Comparison of ENCODE assay signal across 9 cellular contexts in genomic region chr1:150970818-150971582, GRCh38. TPM values are rescaled to one million over a fixed set of nuclear protein-coding genes. Genes with fewer than 3 reads are reported as not detected.
DNase-seq lines count a peak whose midpoint lies in the region; ATAC-seq and TF ChIP-seq lines count a peak whose summit lies in the region.
"Had no signal": no experiment of that assay in that cellular context is flagged by ENCODE, and none has a peak within 500 bp of the region (broad histone marks: within the 10 kb centered on the region; RNA-seq: fewer than 3 reads in every experiment).

No MANE protein-coding gene starts in this region.

- H3K4me1 ChIP-seq in BLaER1 (peaks cover 43% of the 10 kb centered on the region), PC-9 (replicated peaks; ENCODE audit: insufficient read depth) (peaks cover 33% of the 10 kb centered on the region), esophagus (ENCODE audit: control insufficient read depth in 2 of 2, insufficient read depth in 2 of 2, low read length in 1 of 2) (peaks cover 17 to 20% of the 10 kb centered on the region in 2 donors)

- WGBS in esophagus, 2 donors: 52 to 66% methylated on average over 11 of the region's 11 CpGs

- intact Hi-C loops in PC-9 (cut with micrococcal nuclease; ENCODE audit: unreplicated experiment): loop anchor here (1.0 to 10.0 kb wide), 3 partner anchors 11 to 716 kb away; partner anchors contain the start of genes ANXA9, CA14 and ENSA

- no peaks in the 10 kb centered on the region for H3K27me3 Mint-ChIP-seq in natural killer cell treated with Interleukin-12 subunit alpha and Interleukin-12 subunit beta and Interleukin-15 and Interleukin-18, amount 100 ng/mL, for 72 hours

- TF ChIP-seq CTCF in PC-9 (conservative IDR thresholded peaks at IDR 0.05): no peak

- BruUV-seq in PC-9 (replicated peaks; lab: Mats Ljungman, UMichigan): no TSS peak

- H3K79me2 ChIP-seq in PC-9 (ENCODE audit: low read depth): peaks cover 48% of the 10 kb centered on the region

- CTCF ChIA-PET in PC-9 (lab: Charles Lee): no interaction called here

- H3K27me3 ChIP-seq in BLaER1 (no peaks in the 10 kb centered on the region), PC-9 (ENCODE audit: insufficient read depth, low read depth) (no peaks in the 10 kb centered on the region), esophagus (ENCODE audit: control insufficient read depth in 1 of 2, insufficient read depth in 2 of 2, low read length in 2 of 2) (no peaks in the 10 kb centered on the region)

- no peaks in the 10 kb centered on the region for H3K9me2 ChIP-seq in PC-9 (ENCODE audit: insufficient read depth)

- peaks cover 13% of the 10 kb centered on the region for H3F3A ChIP-seq in PC-9 (ENCODE audit: insufficient read depth, low read depth)

- H3K27ac ChIP-seq in BLaER1 (no peak overlapping the region), PC-9 (no peak overlapping the region), esophagus (ENCODE audit: low read depth in 2 of 2, low read length in 1 of 2) (peak overlapping the region; percentile 63 to 64)
- H3K27ac ChIP-seq: epithelial cell of prostate had no signal

- H3K4me3 ChIP-seq in BLaER1: no peak overlapping the region
- H3K4me3 ChIP-seq in PC-9: no peak overlapping the region
- H3K4me3 ChIP-seq in esophagus (ENCODE audit: low read depth in 1 of 2, low read length in 2 of 2): no peak overlapping the region

- H4K20me1 ChIP-seq in BLaER1: peaks cover 79% of the 10 kb centered on the region
- H4K20me1 ChIP-seq in PC-9 (ENCODE audit: insufficient read depth): 0 out of 2 replicates have a peak, but pooled peaks cover 8% of the 10 kb centered on the region

- H3K36me3 ChIP-seq in BLaER1 (peaks cover 54% of the 10 kb centered on the region), PC-9 (ENCODE audit: low read depth) (peaks cover 12% of the 10 kb centered on the region), esophagus (ENCODE audit: control insufficient read depth in 2 of 2, insufficient read depth in 2 of 2, low read length in 1 of 2) (peaks cover 21 to 26% of the 10 kb centered on the region in 2 donors)

- peaks cover 15% of the 10 kb centered on the region for H3K36me3 Mint-ChIP-seq in natural killer cell treated with Interleukin-12 subunit alpha and Interleukin-12 subunit beta and Interleukin-15 and Interleukin-18, amount 100 ng/mL, for 72 hours

- ATAC-seq in natural killer cell treated with Interleukin-12 subunit alpha and Interleukin-12 subunit beta and Interleukin-15 and Interleukin-18, amount 100 ng/mL, for 72 hours: no peak
- ATAC-seq in HG03175 (IDR thresholded peaks at IDR 0.05; ENCODE audit: unreplicated experiment): no peak
- ATAC-seq in GM21619 (IDR thresholded peaks at IDR 0.05; ENCODE audit: unreplicated experiment): no peak
- ATAC-seq in GM18498 (IDR thresholded peaks at IDR 0.05; ENCODE audit: unreplicated experiment): no peak

- H3K9ac ChIP-seq in BLaER1: no peak overlapping the region

- H3K4me3 Mint-ChIP-seq in natural killer cell treated with Interleukin-12 subunit alpha and Interleukin-12 subunit beta and Interleukin-15 and Interleukin-18, amount 100 ng/mL, for 72 hours: peak overlapping the region; percentile 56

- peaks cover 43 to 48% of the 10 kb centered on the region in 2 donors for H3K4me1 Mint-ChIP-seq in natural killer cell treated with Interleukin-12 subunit alpha and Interleukin-12 subunit beta and Interleukin-15 and Interleukin-18, amount 100 ng/mL, for 72 hours (ENCODE audit: low read depth in 2 of 2)

- DNase-seq in PC-9 (no peak), NCI-H526 treated with DMSO at 0.1 percent for 48 hours (lab: John Stamatoyannopoulos, UW) (no peak)
- DNase-seq in natural killer cell treated with Interleukin-12 subunit alpha and Interleukin-12 subunit beta and Interleukin-15 and Interleukin-18, amount 100 ng/mL, for 72 hours (ENCODE audit: low spot score): no peak

- POLR2A ChIA-PET in PC-9 (lab: Charles Lee; ENCODE audit: unreplicated experiment): interaction anchor here (0.6 to 0.8 kb wide), 3 partner anchors 8 to 442 kb away, joined by 5 to 12 read pairs (median 9); no protein-coding TSS in a partner anchor

- H3K9me3 Mint-ChIP-seq in natural killer cell treated with Interleukin-12 subunit alpha and Interleukin-12 subunit beta and Interleukin-15 and Interleukin-18, amount 100 ng/mL, for 72 hours: no peaks in the 10 kb centered on the region

- H3K27ac Mint-ChIP-seq in natural killer cell treated with Interleukin-12 subunit alpha and Interleukin-12 subunit beta and Interleukin-15 and Interleukin-18, amount 100 ng/mL, for 72 hours: peak overlapping the region; percentile 74 to 93

- H3K9me3 ChIP-seq in BLaER1 (no peaks in the 10 kb centered on the region), PC-9 (ENCODE audit: insufficient read depth, low read depth) (no peaks in the 10 kb centered on the region), esophagus (ENCODE audit: control insufficient read depth in 2 of 2, insufficient read depth in 1 of 2, low read depth in 1 of 2, low read length in 1 of 2) (no peaks in the 10 kb centered on the region)

- no peak overlapping the region for H2AFZ ChIP-seq in PC-9

- peak overlapping the region; percentile 100 for H3K4me2 ChIP-seq in BLaER1
- H3K4me2 ChIP-seq in PC-9: peak overlapping the region; percentile 10; the same call in 1 of the 2 replicates

RNA-seq across cellular contexts. Expression of gene CERS2, which starts 3.6 kb away (rescaled TPM):
- total RNA-seq in PC-9 (2021): 113 TPM in 2 replicates
- 10 to 100 TPM; 35.5 to 39.4 TPM for polyA plus RNA-seq in esophagus
- 100 to 1,000 TPM; 170 to 211 TPM for total RNA-seq in natural killer cell treated with Interleukin-12 subunit alpha and Interleukin-12 subunit beta and Interleukin-15 and Interleukin-18, amount 100 ng/mL, for 72 hours

RNA-seq across cellular contexts. Expression of gene ANXA9, which starts 11.1 kb away (rescaled TPM):
- 10.6 and 12.9 TPM in 2 replicates for total RNA-seq in PC-9 (2021)
- polyA plus RNA-seq in esophagus: 10 to 100 TPM; 14.4 to 17.5 TPM
- total RNA-seq in natural killer cell treated with Interleukin-12 subunit alpha and Interleukin-12 subunit beta and Interleukin-15 and Interleukin-18, amount 100 ng/mL, for 72 hours: not detected

RNA-seq across cellular contexts. Expression of gene MINDY1, which starts 35.7 kb away (rescaled TPM):
- total RNA-seq in PC-9 (2021): 15.6 and 17.6 TPM in 2 replicates
- polyA plus RNA-seq in esophagus: 10 to 100 TPM; 17.2 to 21.3 TPM
- 10 to 100 TPM; 17.1 to 39.0 TPM for total RNA-seq in natural killer cell treated with Interleukin-12 subunit alpha and Interleukin-12 subunit beta and Interleukin-15 and Interleukin-18, amount 100 ng/mL, for 72 hours

RNA-seq across cellular contexts. Expression of gene PRUNE1, which starts 37.2 kb away (rescaled TPM):
- 26.6 and 30.7 TPM in 2 replicates for total RNA-seq in PC-9 (2021)
- polyA plus RNA-seq in esophagus: 10 to 100 TPM in 1 of 2 donors, 1 to 10 TPM in 1; 7.2 to 10.1 TPM
- 10 to 100 TPM; 12.7 to 13.1 TPM for total RNA-seq in natural killer cell treated with Interleukin-12 subunit alpha and Interleukin-12 subunit beta and Interleukin-15 and Interleukin-18, amount 100 ng/mL, for 72 hours

RNA-seq across cellular contexts. Expression of gene SETDB1, which starts 44.8 kb away (rescaled TPM):
- total RNA-seq in PC-9 (2021): 45.6 and 51.1 TPM in 2 replicates
- polyA plus RNA-seq in esophagus: 10 to 100 TPM; 14.4 to 17.8 TPM
- total RNA-seq in natural killer cell treated with Interleukin-12 subunit alpha and Interleukin-12 subunit beta and Interleukin-15 and Interleukin-18, amount 100 ng/mL, for 72 hours: 10 to 100 TPM; 57.8 to 73.6 TPM

Comparison
In these comparisons a context has a peak if more than half of its experiments do, and no peak if none do; other contexts are left out.
1. H3K27ac ChIP-seq: peak in esophagus (2 of 2); none in BLaER1 (single experiment) and PC-9 (single experiment).